16 cellular contexts compared by ENCODE assay signal in the genomic region with DNA sequence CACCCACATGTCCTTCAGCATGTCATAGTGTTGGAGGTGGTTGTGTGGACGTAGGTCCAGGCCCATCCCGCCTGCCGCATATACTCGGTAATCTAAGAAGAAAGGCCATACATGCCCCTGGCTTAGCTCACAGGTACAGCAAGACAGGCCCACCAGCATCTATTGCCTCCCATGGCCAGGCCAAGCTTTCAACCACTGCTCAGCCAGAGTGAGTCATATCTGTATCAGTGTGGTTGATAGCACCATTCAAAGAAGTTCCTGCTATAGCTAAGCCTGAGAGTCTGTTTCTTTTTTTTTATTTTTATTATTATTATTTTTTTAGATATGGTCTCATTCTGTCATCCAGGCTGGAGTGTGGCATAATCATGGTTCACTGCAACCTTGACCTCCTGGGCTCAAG. TPM values are rescaled to one million over a fixed set of nuclear protein-coding genes. Genes with fewer than 3 reads are reported as not detected.
A peak's percentile ranks its signal among the peaks of the same experiment; 100 is the strongest.
DNase-seq lines count a peak whose midpoint lies in the region; ATAC-seq, FAIRE-seq and TF ChIP-seq lines count a peak whose summit lies in the region.
"Had no signal": no experiment of that assay in that cellular context is flagged by ENCODE, and none has a peak within 500 bp of the region (broad histone marks: within the 10 kb centered on the region; RNA-seq: fewer than 3 reads in every experiment).

No MANE protein-coding gene starts in this region.

- no peak overlapping the region for H3K23ac ChIP-seq in H1 (ENCODE audit: insufficient read length)

- H3K27me3 ChIP-seq in H1 (replicated peaks in 1 of 4; ENCODE audit: control insufficient read depth in 3 of 4, extremely low read depth in 1 of 4, insufficient read depth in 3 of 4, low read length in 3 of 4) = peaks cover 11 to 28% (median 27%) of the 10 kb centered on the region in 4 experiments

- no peak overlapping the region for H2BK5ac ChIP-seq in H1 (ENCODE audit: low read depth, low read length)

- no peak for TF ChIP-seq CTCF in H1 (IDR thresholded peaks at IDR 0.05; ENCODE audit: control extremely low read depth in 1 of 3, insufficient read depth in 1 of 3, low read depth in 1 of 3, low read length in 3 of 3)

- no peak overlapping the region for H4K5ac ChIP-seq in H1 (ENCODE audit: insufficient read length, low read depth, low read length)

- H2BK12ac ChIP-seq in H1 (ENCODE audit: low read depth, low read length) = peak overlapping the region; percentile 90; the same call in 1 of the 2 replicates

- no peak overlapping the region for H3K9ac ChIP-seq in H1 (replicated peaks in 1 of 4; ENCODE audit: extremely low read depth in 1 of 4, low read depth in 3 of 4, low read length in 3 of 4)

- no peak overlapping the region for H2AK5ac ChIP-seq in H1 (ENCODE audit: low read depth, low read length)

- no peak overlapping the region for H3K56ac ChIP-seq in H1 (replicated peaks; ENCODE audit: insufficient read length, low read depth, low read length)

- CTCF ChIA-PET in H1 (lab: Charles Lee; ENCODE audit: partially characterized antibody) = interaction anchor here (0.8 to 67.1 kb wide), 15 partner anchors 9 to 193 kb away, joined by 3 to 2424 read pairs (median 4); no protein-coding TSS in a partner anchor

- 86% methylated on average over 4 of the region's 4 CpGs; no CpG with 5 or more reads in 1 of the 2 experiments for WGBS in H1 (ENCODE audit: extremely low coverage in 1 of 2, insufficient coverage in 1 of 2, insufficient read length in 1 of 2, insufficient replicate concordance in 2 of 2, low coverage in 1 of 2, low lambda C conversion rate in 2 of 2, missing lambda C conversion rate in 1 of 2), 2 experiments

- H4K20me1 ChIP-seq in H1 (replicated peaks in 1 of 2; ENCODE audit: control insufficient read depth in 1 of 2, insufficient read depth in 2 of 2, low read length in 2 of 2) = no peaks in the 10 kb centered on the region

- no peak for TF ChIP-seq EP300 in H1 (IDR thresholded peaks at IDR 0.05; ENCODE audit: borderline replicate concordance in 1 of 2, low read depth in 2 of 2, low read length in 2 of 2)

- H3K23me2 ChIP-seq in H1 (ENCODE audit: low read depth, low read length) = peaks cover 9% of the 10 kb centered on the region; the same call in 1 of the 2 replicates

- ATAC-seq in GM18520 (IDR thresholded peaks at IDR 0.05; ENCODE audit: unreplicated experiment) (peak; percentile 70), GM21529 (IDR thresholded peaks at IDR 0.05; ENCODE audit: unreplicated experiment) (peak; percentile 79), HG03439 (IDR thresholded peaks at IDR 0.05; ENCODE audit: unreplicated experiment) (peak; percentile 67)

- TF ChIP-seq RAD21 in H1 (IDR thresholded peaks at IDR 0.05 in 1 of 2, conservative IDR thresholded peaks at IDR 0.05 in 1 of 2; ENCODE audit: low read depth in 2 of 2, low read length in 2 of 2) = no peak

- no peak overlapping the region for H2BK20ac ChIP-seq in H1 (ENCODE audit: low read length)

- H3K36me3 ChIP-seq in H1 (ENCODE audit: control insufficient read depth in 2 of 4, insufficient read depth in 4 of 4, low read length in 3 of 4) = no peaks in the 10 kb centered on the region
- H3K36me3 ChIP-seq: tibial nerve had no signal

- H3K4ac ChIP-seq in H1 (replicated peaks; ENCODE audit: insufficient read length, low read depth, low read length) = no peak overlapping the region

- POLR2A ChIA-PET in H1 (lab: Charles Lee; ENCODE audit: partially characterized antibody) = interaction anchor here (0.7 kb wide), 1 partner anchor 15 kb away, joined by 3 read pairs; no protein-coding TSS in a partner anchor

- H3K9me3 ChIP-seq in H1 (ENCODE audit: insufficient read depth in 2 of 2, low read depth in 1 of 2, low read length in 1 of 2) = peaks cover 0 to 4% of the 10 kb centered on the region in 2 experiments; a peak in 1 of 4 replicates
- H3K9me3 ChIP-seq: tibial nerve had no signal

- H4K91ac ChIP-seq in H1 (replicated peaks; ENCODE audit: insufficient read length, low read length) = peak overlapping the region; percentile 36

- H3K79me1 ChIP-seq in H1 (ENCODE audit: low read depth, low read length) = no peaks in the 10 kb centered on the region

- no peak for TF ChIP-seq POLR2A in H1 (IDR thresholded peaks at IDR 0.05; ENCODE audit: control extremely low read depth in 1 of 2, low read depth in 2 of 2, low read length in 2 of 2)

- no peak overlapping the region for H3K27ac ChIP-seq in H1 (ENCODE audit: low read depth, low read length)
- H3K27ac ChIP-seq: dorsolateral prefrontal cortex, skin epidermis, tibial nerve had no signal

- no peak overlapping the region for H3K4me3 ChIP-seq in H1 (ENCODE audit: extremely low read depth in 1 of 4, insufficient read depth in 2 of 4, low read depth in 3 of 4, low read length in 4 of 4)
- H3K4me3 ChIP-seq: dorsolateral prefrontal cortex, skin epidermis, tibial nerve had no signal

- 0 out of 2 replicates have a peak overlapping the region, but pooled peaks have one; percentile 40 for H2BK15ac ChIP-seq in H1 (ENCODE audit: low read length)

- no peak overlapping the region for H4K8ac ChIP-seq in H1 (ENCODE audit: extremely low read depth, insufficient read depth, low read length)

- no peak overlapping the region for H2BK120ac ChIP-seq in H1 (replicated peaks; ENCODE audit: low read depth, low read length)

- H2AFZ ChIP-seq in H1 (ENCODE audit: low read length) = no peak overlapping the region

- H3K79me2 ChIP-seq in H1 (ENCODE audit: control insufficient read depth in 1 of 2, insufficient read depth in 2 of 2, low read length in 2 of 2) = no peaks in the 10 kb centered on the region

- no peak for FAIRE-seq in H1 (lab: Jason Lieb, UNC)
- FAIRE-seq: TTC549 had no signal

- no peak overlapping the region for H3K18ac ChIP-seq in H1 (ENCODE audit: extremely low read depth, low read length)

- H3K4me2 ChIP-seq in H1 (ENCODE audit: insufficient read depth in 1 of 2, low read depth in 2 of 2, low read length in 2 of 2) = no peak overlapping the region

- peaks cover 0 to 9% (median 3%) of the 10 kb centered on the region in 4 experiments; a peak in 6 of 7 replicates for H3K4me1 ChIP-seq in H1 (replicated peaks in 1 of 4; ENCODE audit: control insufficient read depth in 3 of 4, insufficient read depth in 4 of 4, low read length in 3 of 4)

- DNase-seq in H1 (ENCODE audit: low read depth in 1 of 2, low spot score in 2 of 2) = no peak
- DNase-seq in GDM1 (lab: John Stamatoyannopoulos, UW) = no peak
- DNase-seq in NCI-H748 treated with DMSO at 0.1 percent for 48 hours (lab: John Stamatoyannopoulos, UW) = no peak
- no peak for DNase-seq in COLO829 (ENCODE audit: low spot score)
- DNase-seq: activated CD8-positive, alpha-beta memory T cell treated with anti-CD3 and anti-CD28 coated beads, Interleukin-2, amount 50 U/mL, for 48 hours; amniotic stem cell; dorsolateral prefrontal cortex; mammary epithelial cell; NCI-H1436 treated with DMSO at 0.1 percent for 48 hours; NCI-H526 treated with DMSO at 0.1 percent for 48 hours had no signal

- no peak overlapping the region for H3K14ac ChIP-seq in H1 (ENCODE audit: insufficient read length)

TF ChIP-seq in H1, 55 proteins besides CTCF, POLR2A, EP300 and RAD21:
- TF ChIP-seq CHD1 (IDR thresholded peaks at IDR 0.05; ENCODE audit: low read depth, low read length) (no peak), JUND (IDR thresholded peaks at IDR 0.05; ENCODE audit: low read length) (no peak), TBP (IDR thresholded peaks at IDR 0.05; ENCODE audit: low read depth, low read length) (no peak), SRF (IDR thresholded peaks at IDR 0.05; ENCODE audit: low read depth, low read length) (no peak), CBX5 (IDR thresholded peaks at IDR 0.05; ENCODE audit: low read depth, low read length) (no peak), CBX8 (IDR thresholded peaks at IDR 0.05; ENCODE audit: borderline replicate concordance, low read depth, low read length) (no peak)
- TF ChIP-seq, protein P1, sequence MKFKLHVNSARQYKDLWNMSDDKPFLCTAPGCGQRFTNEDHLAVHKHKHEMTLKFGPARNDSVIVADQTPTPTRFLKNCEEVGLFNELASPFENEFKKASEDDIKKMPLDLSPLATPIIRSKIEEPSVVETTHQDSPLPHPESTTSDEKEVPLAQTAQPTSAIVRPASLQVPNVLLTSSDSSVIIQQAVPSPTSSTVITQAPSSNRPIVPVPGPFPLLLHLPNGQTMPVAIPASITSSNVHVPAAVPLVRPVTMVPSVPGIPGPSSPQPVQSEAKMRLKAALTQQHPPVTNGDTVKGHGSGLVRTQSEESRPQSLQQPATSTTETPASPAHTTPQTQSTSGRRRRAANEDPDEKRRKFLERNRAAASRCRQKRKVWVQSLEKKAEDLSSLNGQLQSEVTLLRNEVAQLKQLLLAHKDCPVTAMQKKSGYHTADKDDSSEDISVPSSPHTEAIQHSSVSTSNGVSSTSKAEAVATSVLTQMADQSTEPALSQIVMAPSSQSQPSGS (IDR thresholded peaks at IDR 0.05; ENCODE audit: low read length) = no peak

RNA-seq across cellular contexts. Expression of a gene that starts 17.0 kb away (rescaled TPM):
- 2.5 and 3.4 TPM in 2 replicates for total RNA-seq in H1 (2021; fragmentation: NEBNext Ultra II Directional; extraction: Animal tissue kit (Norgen Biotek cat#: 25700))
- 1.9 and 2.5 TPM in 2 replicates for polyA plus RNA-seq in H1 (2011; rRNA removed)
- polyA plus RNA-seq in H1 (2011; cell fraction: cytosol; rRNA removed) = 2.4 TPM
- 2.4 TPM for polyA plus RNA-seq in H1 (2011; cell fraction: nucleus; rRNA removed)
- polyA plus RNA-seq in H1 (2012, experiment 1 of 2) = 0.83 to 2.1 TPM (median 1.5 TPM) in 4 replicates
- 1.4 TPM for polyA plus RNA-seq in H1 (2012, experiment 2 of 2)
- 3.5 TPM for polyA plus RNA-seq in H1 (2013, experiment 1 of 2)
- 3.8 TPM for polyA plus RNA-seq in H1 (2013, experiment 2 of 2)
- 2.5 and 4.2 TPM in 2 replicates for polyA minus RNA-seq in H1 (2011; rRNA and poly(A)+ RNA removed)
- polyA minus RNA-seq in H1 (2011; cell fraction: cytosol; rRNA and poly(A)+ RNA removed) = 1.4 TPM
- polyA minus RNA-seq in H1 (2011; cell fraction: nucleus; rRNA and poly(A)+ RNA removed) = 1.00 TPM
- total RNA-seq: mammary epithelial cell had no signal
- polyA plus RNA-seq: mammary epithelial cell had no signal

RNA-seq across cellular contexts. Expression of a gene that starts 18.2 kb away (rescaled TPM):
- 12.7 and 12.9 TPM in 2 replicates for total RNA-seq in H1 (2021; fragmentation: NEBNext Ultra II Directional; extraction: Animal tissue kit (Norgen Biotek cat#: 25700))
- polyA plus RNA-seq in H1 (2011; rRNA removed) = 9.4 and 14.5 TPM in 2 replicates
- polyA plus RNA-seq in H1 (2011; cell fraction: cytosol; rRNA removed) = 8.0 TPM
- 13.3 TPM for polyA plus RNA-seq in H1 (2011; cell fraction: nucleus; rRNA removed)
- 13.2 to 13.7 TPM (median 13.5 TPM) in 4 replicates for polyA plus RNA-seq in H1 (2012, experiment 1 of 2)
- polyA plus RNA-seq in H1 (2012, experiment 2 of 2) = 12.2 TPM
- 5.4 TPM for polyA plus RNA-seq in H1 (2013, experiment 1 of 2)
- polyA plus RNA-seq in H1 (2013, experiment 2 of 2) = 5.1 TPM
- polyA minus RNA-seq in H1 (2011; rRNA and poly(A)+ RNA removed) = 12.4 and 13.8 TPM in 2 replicates
- 15.0 TPM for polyA minus RNA-seq in H1 (2011; cell fraction: cytosol; rRNA and poly(A)+ RNA removed)
- polyA minus RNA-seq in H1 (2011; cell fraction: nucleus; rRNA and poly(A)+ RNA removed) = 13.2 TPM
